In genomic region chr5:32206053-32206452, GRCh38 we compare ENCODE assay signal across 29 cellular contexts.
"Had no signal": no experiment of that assay in that cellular context is flagged by ENCODE, and none has a peak within 500 bp of the region (broad histone marks: within the 10 kb centered on the region; RNA-seq: fewer than 3 reads in every experiment).

No MANE protein-coding gene starts in this region.

- H3K4me1 ChIP-seq: foreskin keratinocyte, gastrocnemius medialis had no signal

- H3K27ac ChIP-seq: esophagus muscularis mucosa, foreskin keratinocyte, gastrocnemius medialis, WERI-Rb-1 had no signal

- H3K27me3 ChIP-seq: esophagus muscularis mucosa, foreskin keratinocyte, gastrocnemius medialis, heart left ventricle had no signal

- H3K9me3 ChIP-seq: esophagus muscularis mucosa, gastrocnemius medialis, heart left ventricle had no signal

- FAIRE-seq: astrocyte, colon had no signal

- DNase-seq: activated B cell treated with CpG ODN at 0.5 μM for 24 hours; activated CD4-positive, alpha-beta T cell treated with anti-CD3 and anti-CD28 coated beads for 48 hours; activated CD8-positive, alpha-beta T cell treated with anti-CD3 and anti-CD28 coated beads, Interleukin-2, amount 10 ng/mL, durations not matched to agents 7 days and 5 days; activated gamma-delta T cell; activated naive CD4-positive, alpha-beta T cell; activated naive CD4-positive, alpha-beta T cell treated with anti-CD3 and anti-CD28 coated beads, Interleukin-2, amount 10 ng/mL, durations not matched to agents 7 days and 5 days; activated naive CD8-positive, alpha-beta T cell treated with anti-CD3 and anti-CD28 coated beads, Interleukin-2, amount 10 ng/mL, durations not matched to agents 7 days and 5 days; activated T-cell treated with anti-CD3 and anti-CD28 coated beads for 4 hours; activated T-cell treated with anti-CD3 and anti-CD28 coated beads, Interleukin-2, amount 50 U/mL, for 24 hours; activated T-cell treated with anti-CD3 and anti-CD28 coated beads, Interleukin-2, amount 50 U/mL, for 72 hours; caudate nucleus; cortex of kidney; dermis blood vessel endothelial cell; effector CD4-positive, alpha-beta T cell; effector memory CD8-positive, alpha-beta T cell; erythroblast; foreskin keratinocyte; gastrocnemius medialis; glutamatergic neuron; heart left ventricle; T-helper 1 cell; T-helper 17 cell; T1000; WERI-Rb-1 had no signal

- H3K36me3 ChIP-seq: esophagus muscularis mucosa, gastrocnemius medialis, heart left ventricle, WERI-Rb-1 had no signal

- H3K4me3 ChIP-seq: esophagus muscularis mucosa, gastrocnemius medialis, heart left ventricle had no signal

- ATAC-seq: activated CD4-positive, CD25-positive, alpha-beta regulatory T cell treated with anti-CD3 and anti-CD28 coated beads, Interleukin-2, amount 50 U/mL, for 24 hours; activated CD8-positive, alpha-beta T cell treated with anti-CD3 and anti-CD28 coated beads, Interleukin-2, amount 10 ng/mL, durations not matched to agents 7 days and 5 days; activated naive CD4-positive, alpha-beta T cell treated with anti-CD3 and anti-CD28 coated beads, Interleukin-2, amount 50 U/mL, for 72 hours; activated T-cell treated with anti-CD3 and anti-CD28 coated beads, Interleukin-2, amount 50 U/mL, for 72 hours; effector memory CD8-positive, alpha-beta T cell; foreskin keratinocyte; gastrocnemius medialis; heart left ventricle; T-helper 17 cell had no signal
